ENCODE assay signal across 1 cellular context in genomic region chr15:57218826-57219576, GRCh38.
A peak's percentile ranks its signal among the peaks of the same experiment; 100 is the strongest.
TF ChIP-seq lines count a peak whose summit lies in the region.

No MANE protein-coding gene starts in this region.

TF ChIP-seq in HEK293, 187 proteins besides CTCF, POLR2A, EP300 and RAD21:
- TF ChIP-seq PRDM10 (tag by site-specific recombination; IDR thresholded peaks at IDR 0.05) (peak; percentile 80), ZNF624 (tag by site-specific recombination; IDR thresholded peaks at IDR 0.05) (no peak), ZNF555 (tag by site-specific recombination; conservative IDR thresholded peaks at IDR 0.05) (no peak), ZBTB7A (tag by site-specific recombination; IDR thresholded peaks at IDR 0.05; ENCODE audit: low read depth) (no peak)
